Comparison of ENCODE assay signal across 17 cellular contexts in the genomic region with DNA sequence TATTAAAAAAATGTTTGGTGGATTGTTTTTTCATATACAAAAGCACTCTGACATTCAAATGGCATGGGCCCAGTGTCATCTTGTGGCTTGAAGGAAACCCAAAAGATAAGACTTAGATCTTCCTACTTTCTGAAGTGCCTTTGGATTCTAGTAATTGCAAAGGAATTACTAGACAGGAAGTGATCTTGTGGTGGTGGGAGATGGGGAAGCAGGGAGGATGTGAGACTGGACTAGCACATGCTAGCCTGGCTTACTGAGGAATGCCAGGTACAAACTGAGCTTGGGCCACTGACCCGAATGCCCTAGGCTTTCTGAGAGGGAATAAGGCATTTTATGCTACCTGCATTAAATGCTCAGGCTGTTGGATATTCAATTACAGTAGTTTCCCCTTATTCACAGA.
"Had no signal": no experiment of that assay in that cellular context is flagged by ENCODE, and none has a peak within 500 bp of the region (broad histone marks: within the 10 kb centered on the region; RNA-seq: fewer than 3 reads in every experiment).

No MANE protein-coding gene starts in this region.

- H3K9me3 Mint-ChIP-seq: activated naive CD4-positive, alpha-beta T cell treated with anti-CD3 and anti-CD28 coated beads, Interleukin-2, amount 10 ng/mL, durations not matched to agents 7 days and 5 days; activated T-helper 17 cell treated with anti-CD3 and anti-CD28 coated beads, Interleukin-2, amount 50 U/mL, for 72 hours; nephron; stimulated activated memory B cell treated with anti-CD40 and anti-IgM and Interleukin-4, amounts not matched to agents 10 μg/mL and 1 μg/mL and 100 μg/mL, for 72 hours had no signal

- H3K4me3 Mint-ChIP-seq: activated naive CD4-positive, alpha-beta T cell treated with anti-CD3 and anti-CD28 coated beads, Interleukin-2, amount 10 ng/mL, durations not matched to agents 7 days and 5 days; activated T-helper 17 cell treated with anti-CD3 and anti-CD28 coated beads, Interleukin-2, amount 50 U/mL, for 72 hours; nephron; stimulated activated memory B cell treated with anti-CD40 and anti-IgM and Interleukin-4, amounts not matched to agents 10 μg/mL and 1 μg/mL and 100 μg/mL, for 72 hours; T-helper 17 cell had no signal

- H3K27ac ChIP-seq: colonic mucosa, hepatocyte, tibial artery had no signal

- H3K27ac Mint-ChIP-seq: activated naive CD4-positive, alpha-beta T cell treated with anti-CD3 and anti-CD28 coated beads, Interleukin-2, amount 10 ng/mL, durations not matched to agents 7 days and 5 days; activated T-helper 17 cell treated with anti-CD3 and anti-CD28 coated beads, Interleukin-2, amount 50 U/mL, for 72 hours; nephron; stimulated activated memory B cell treated with anti-CD40 and anti-IgM and Interleukin-4, amounts not matched to agents 10 μg/mL and 1 μg/mL and 100 μg/mL, for 72 hours; T-helper 17 cell had no signal

- H3K27me3 Mint-ChIP-seq: activated naive CD4-positive, alpha-beta T cell treated with anti-CD3 and anti-CD28 coated beads, Interleukin-2, amount 10 ng/mL, durations not matched to agents 7 days and 5 days; activated T-helper 17 cell treated with anti-CD3 and anti-CD28 coated beads, Interleukin-2, amount 50 U/mL, for 72 hours; stimulated activated memory B cell treated with anti-CD40 and anti-IgM and Interleukin-4, amounts not matched to agents 10 μg/mL and 1 μg/mL and 100 μg/mL, for 72 hours; T-helper 17 cell had no signal

- H3K4me2 ChIP-seq: hepatocyte had no signal

- H3K27me3 ChIP-seq: colonic mucosa, hepatocyte, tibial artery had no signal

- H3K4me3 ChIP-seq: colonic mucosa, hepatocyte, tibial artery had no signal

- H2AFZ ChIP-seq: hepatocyte had no signal

- H3K4me1 Mint-ChIP-seq: nephron had no signal

- H3K9me3 ChIP-seq: colonic mucosa, tibial artery had no signal

- H3K4me1 ChIP-seq: colonic mucosa, tibial artery had no signal

- DNase-seq: activated CD4-positive, alpha-beta T cell treated with anti-CD3 and anti-CD28 coated beads, Interleukin-2, amount 50 U/mL, for 4 hours; activated CD4-positive, CD25-positive, alpha-beta regulatory T cell treated with anti-CD3 and anti-CD28 coated beads, Interleukin-2, amount 50 U/mL, for 72 hours; activated naive CD4-positive, alpha-beta T cell treated with anti-CD3 and anti-CD28 coated beads, Interleukin-2, amount 10 ng/mL, durations not matched to agents 7 days and 5 days; caudate nucleus; colonic mucosa; kidney; left ventricle myocardium superior; mesendoderm; nucleus accumbens; posterior cingulate gyrus; stimulated activated CD4-positive, alpha-beta T cell treated with anti-CD3 and anti-CD28 coated beads, Interleukin-2, amount 100 ng/mL, for 48 hours; T-helper 17 cell; tibial artery had no signal

- H3K36me3 ChIP-seq: colonic mucosa had no signal

- H3K79me2 ChIP-seq: hepatocyte had no signal

- ATAC-seq: activated T-helper 17 cell treated with anti-CD3 and anti-CD28 coated beads, Interleukin-2, amount 50 U/mL, for 72 hours; left ventricle myocardium superior; stimulated activated memory B cell treated with anti-CD40 and anti-IgM and Interleukin-4, amounts not matched to agents 10 μg/mL and 1 μg/mL and 100 μg/mL, for 72 hours; T-helper 17 cell had no signal
